ENCODE assay signal across 12 cellular contexts in genomic region chr6:157536218-157536534, GRCh38.
DNase-seq lines count a peak whose midpoint lies in the region; ATAC-seq, FAIRE-seq and TF ChIP-seq lines count a peak whose summit lies in the region.
"Had no signal": no experiment of that assay in that cellular context is flagged by ENCODE, and none has a peak within 500 bp of the region (broad histone marks: within the 10 kb centered on the region; RNA-seq: fewer than 3 reads in every experiment).

No MANE protein-coding gene starts in this region.

- no peak for FAIRE-seq in keratinocyte (lab: Jason Lieb, UNC)
- FAIRE-seq: H1 had no signal

- no peak for TF ChIP-seq POLR2A in suprapubic skin (IDR thresholded peaks at IDR 0.05)

- peak overlapping the region; percentile 92 for H3K27ac ChIP-seq in keratinocyte (ENCODE audit: control insufficient read depth, insufficient read depth, low read length)
- H3K27ac ChIP-seq in suprapubic skin: peak overlapping the region; percentile 50

- peak overlapping the region; percentile 86 for H3K4me2 ChIP-seq in keratinocyte (ENCODE audit: control insufficient read depth, extremely low read depth, insufficient read depth, low read depth, low read length)

- TF ChIP-seq EP300 in suprapubic skin (IDR thresholded peaks at IDR 0.05): no peak

- H3K36me3 Mint-ChIP-seq in activated T-cell treated with anti-CD3 and anti-CD28 coated beads, Interleukin-2, amount 50 U/mL, for 72 hours (ENCODE audit: insufficient read depth in 2 of 2): peaks cover 0 to 3% of the 10 kb centered on the region in 2 donors
- no peaks in the 10 kb centered on the region for H3K36me3 Mint-ChIP-seq in activated B cell treated with CpG ODN at 0.5 μM for 24 hours (ENCODE audit: low read depth)

- H3K9me3 Mint-ChIP-seq in activated T-cell treated with anti-CD3 and anti-CD28 coated beads, Interleukin-2, amount 50 U/mL, for 72 hours: no peaks in the 10 kb centered on the region
- no peaks in the 10 kb centered on the region for H3K9me3 Mint-ChIP-seq in activated B cell treated with CpG ODN at 0.5 μM for 24 hours
- H3K9me3 Mint-ChIP-seq: neural crest cell had no signal

- peaks cover 43% of the 10 kb centered on the region for H3K4me1 Mint-ChIP-seq in activated T-cell treated with anti-CD3 and anti-CD28 coated beads, Interleukin-2, amount 50 U/mL, for 72 hours (ENCODE audit: low read depth)
- peaks cover 63% of the 10 kb centered on the region for H3K4me1 Mint-ChIP-seq in activated B cell treated with CpG ODN at 0.5 μM for 24 hours

- ATAC-seq in activated T-cell treated with anti-CD3 and anti-CD28 coated beads, Interleukin-2, amount 50 U/mL, for 72 hours (replicated peaks in 1 of 2): no peak
- no peak for ATAC-seq in activated B cell treated with CpG ODN at 0.5 μM for 24 hours (ENCODE audit: low read depth)

- H3K4me1 ChIP-seq in keratinocyte (ENCODE audit: control insufficient read depth, extremely low read depth, insufficient read depth, low read length): peaks cover 28% of the 10 kb centered on the region
- H3K4me1 ChIP-seq in suprapubic skin: peaks cover 37% of the 10 kb centered on the region

- POLR2A ChIA-PET in activated B cell treated with CpG ODN at 0.5 μM for 24 hours (lab: Charles Lee): interaction anchor here (0.7 to 3.0 kb wide), 4 partner anchors 20 to 213 kb away, joined by 3 to 11 read pairs (median 3); no protein-coding TSS in a partner anchor

- H3K9me3 ChIP-seq in keratinocyte (ENCODE audit: control insufficient read depth, low read depth, low read length): no peaks in the 10 kb centered on the region
- H3K9me3 ChIP-seq in suprapubic skin: no peaks in the 10 kb centered on the region

- DNase-seq in activated T-cell treated with anti-CD3 and anti-CD28 coated beads, Interleukin-2, amount 50 U/mL, for 72 hours: no peak
- no peak for DNase-seq in activated T-cell treated with anti-CD3 and anti-CD28 coated beads, Interleukin-2, amount 50 U/mL, for 48 hours
- DNase-seq in activated B cell treated with CpG ODN at 0.5 μM for 24 hours (no peak), keratinocyte (ENCODE audit: low read depth, low spot score) (no peak), suprapubic skin (ENCODE audit: low spot score in 2 of 2) (no peak), NCI-H2081 treated with DMSO at 0.1 percent for 48 hours (lab: John Stamatoyannopoulos, UW) (no peak), RKO (ENCODE audit: low spot score) (no peak), GM19238 (ENCODE audit: insufficient read length, low spot score) (no peak)
- DNase-seq: head of caudate nucleus; stimulated activated CD4-positive, alpha-beta T cell treated with anti-CD3 and anti-CD28 coated beads, Interleukin-4, amount 100 ng/mL, for 24 hours had no signal

- peak overlapping the region; percentile 73 for H2AFZ ChIP-seq in keratinocyte (ENCODE audit: control insufficient read depth, low read length)

- H3K9me1 ChIP-seq in keratinocyte (ENCODE audit: control insufficient read depth, extremely low read depth, insufficient read depth, low read length): peaks cover 3% of the 10 kb centered on the region

- dilution Hi-C loops in keratinocyte (cut with MboI; ENCODE audit: extremely low pct_ligation_motif_present, low sequenced_read_pairs): no loop called here

- H3K36me3 ChIP-seq in keratinocyte (ENCODE audit: control insufficient read depth in 2 of 2, extremely low read depth in 1 of 2, insufficient read depth in 2 of 2, low read length in 2 of 2) (no peaks in the 10 kb centered on the region), suprapubic skin (no peaks in the 10 kb centered on the region)

- H4K20me1 ChIP-seq in keratinocyte (ENCODE audit: control insufficient read depth, extremely low read depth, insufficient read depth, low read length): no peaks in the 10 kb centered on the region

- intact Hi-C loops in activated B cell treated with CpG ODN at 0.5 μM for 24 hours (cut with micrococcal nuclease): no loop called here

- H3K4me3 ChIP-seq in keratinocyte (ENCODE audit: control insufficient read depth in 2 of 3, extremely low read depth in 1 of 3, insufficient read depth in 2 of 3, low read depth in 1 of 3, low read length in 3 of 3) (peak overlapping the region in 2 of 3 experiments; percentile 50 to 54), suprapubic skin (no peak overlapping the region)

- no peaks in the 10 kb centered on the region for H3K79me2 ChIP-seq in keratinocyte (ENCODE audit: control insufficient read depth, insufficient read depth, low read length)

- peak overlapping the region; percentile 57 for H3K9ac ChIP-seq in keratinocyte (ENCODE audit: control insufficient read depth, extremely low read depth, insufficient read depth, low read length)

- peaks cover 33% of the 10 kb centered on the region for H3K27me3 Mint-ChIP-seq in activated T-cell treated with anti-CD3 and anti-CD28 coated beads, Interleukin-2, amount 50 U/mL, for 72 hours (ENCODE audit: low read depth)
- H3K27me3 Mint-ChIP-seq in activated B cell treated with CpG ODN at 0.5 μM for 24 hours: no peaks in the 10 kb centered on the region

- CTCF ChIA-PET in activated B cell treated with CpG ODN at 0.5 μM for 24 hours (lab: Charles Lee): no interaction called here

- WGBS in suprapubic skin: 5% methylated on average over 2 of the region's 2 CpGs

- peak overlapping the region; percentile 30 to 67 for H3K4me3 Mint-ChIP-seq in activated T-cell treated with anti-CD3 and anti-CD28 coated beads, Interleukin-2, amount 50 U/mL, for 72 hours
- peak overlapping the region; percentile 21 for H3K4me3 Mint-ChIP-seq in activated B cell treated with CpG ODN at 0.5 μM for 24 hours
- H3K4me3 Mint-ChIP-seq: neural crest cell had no signal

- TF ChIP-seq CTCF in activated B cell treated with CpG ODN at 0.5 μM for 24 hours (IDR thresholded peaks at IDR 0.05) (no peak), keratinocyte (optimal IDR thresholded peaks at IDR 0.05 in 1 of 3, IDR thresholded peaks at IDR 0.05 in 1 of 3, conservative IDR thresholded peaks at IDR 0.05 in 1 of 3; ENCODE audit: extremely low read depth in 1 of 3, insufficient read depth in 2 of 3, low read length in 3 of 3) (no peak), suprapubic skin (IDR thresholded peaks at IDR 0.05) (no peak)

- peak overlapping the region; percentile 52 for H3K27ac Mint-ChIP-seq in activated T-cell treated with anti-CD3 and anti-CD28 coated beads, Interleukin-2, amount 50 U/mL, for 72 hours
- peak overlapping the region; percentile 70 for H3K27ac Mint-ChIP-seq in activated B cell treated with CpG ODN at 0.5 μM for 24 hours

- no peaks in the 10 kb centered on the region for H3K27me3 ChIP-seq in keratinocyte (ENCODE audit: control insufficient read depth, extremely low read depth, insufficient read depth, low read length)
- no peaks in the 10 kb centered on the region for H3K27me3 ChIP-seq in suprapubic skin
